18 cellular contexts compared by ENCODE assay signal in the genomic region with DNA sequence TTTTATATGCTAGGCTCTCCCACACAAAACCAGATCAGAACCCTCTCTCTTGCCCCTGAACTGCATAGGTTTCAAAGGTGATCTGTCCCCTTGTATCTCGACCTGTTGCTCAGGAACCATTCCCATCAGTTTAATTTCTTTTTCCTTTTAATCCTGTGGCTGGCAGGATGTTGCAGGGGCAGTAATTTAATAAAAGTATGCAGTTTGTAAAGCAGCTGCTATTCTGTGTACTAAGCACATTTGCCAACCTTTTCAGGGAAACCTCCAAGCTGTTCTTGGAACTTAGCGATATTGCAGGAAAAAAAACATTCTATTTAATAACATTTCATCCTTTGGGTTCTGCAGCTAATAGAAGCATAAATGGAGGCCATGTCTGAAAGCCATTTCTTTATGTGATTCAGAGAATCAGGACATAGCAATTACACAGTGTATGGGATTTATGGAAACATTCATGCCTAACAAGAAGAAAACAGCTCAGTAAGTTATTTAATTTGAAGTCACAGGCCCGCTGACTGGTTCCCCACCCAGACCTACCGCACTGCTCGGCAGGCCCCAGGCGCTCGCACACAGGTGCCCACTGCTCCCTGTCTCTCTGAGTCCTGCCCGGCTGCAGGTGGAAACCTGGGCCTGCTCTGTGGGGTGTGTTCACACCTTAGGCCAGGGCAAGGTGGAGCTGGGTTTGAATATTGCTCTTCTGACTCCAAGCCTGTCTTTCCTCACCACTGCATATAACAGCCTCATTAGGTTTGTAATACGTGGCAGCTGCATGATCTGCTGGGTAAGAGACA.
DNase-seq lines count a peak whose midpoint lies in the region; ATAC-seq and TF ChIP-seq lines count a peak whose summit lies in the region.
"Had no signal": no experiment of that assay in that cellular context is flagged by ENCODE, and none has a peak within 500 bp of the region (broad histone marks: within the 10 kb centered on the region; RNA-seq: fewer than 3 reads in every experiment).

No MANE protein-coding gene starts in this region.

- H3K27me3 ChIP-seq in SK-N-SH (ENCODE audit: insufficient read depth) (no peaks in the 10 kb centered on the region), smooth muscle cell (ENCODE audit: low read depth) (no peaks in the 10 kb centered on the region), gastrocnemius medialis (no peaks in the 10 kb centered on the region), transverse colon (no peaks in the 10 kb centered on the region)
- H3K27me3 ChIP-seq: MG63, SJSA1 had no signal

- ATAC-seq in gastrocnemius medialis, result no peak
- ATAC-seq in HG03521 (IDR thresholded peaks at IDR 0.05; ENCODE audit: unreplicated experiment), result no peak

- peaks cover 37 to 89% of the 10 kb centered on the region in 2 experiments for H3K4me1 ChIP-seq in SK-N-SH (ENCODE audit: control insufficient read depth in 1 of 2, insufficient read depth in 2 of 2, low read depth in 1 of 2, low read length in 1 of 2)
- peaks cover 22% of the 10 kb centered on the region for H3K4me1 ChIP-seq in smooth muscle cell (ENCODE audit: low read depth)
- peaks cover 14 to 20% of the 10 kb centered on the region in 2 donors for H3K4me1 ChIP-seq in gastrocnemius medialis
- H3K4me1 ChIP-seq in transverse colon, result peaks cover 17 to 52% (median 31%) of the 10 kb centered on the region in 4 donors
- H3K4me1 ChIP-seq: HAP-1 had no signal

- no peaks in the 10 kb centered on the region for H3K9me3 ChIP-seq in SK-N-SH
- H3K9me3 ChIP-seq in smooth muscle cell (replicated peaks; ENCODE audit: low read depth), result no peaks in the 10 kb centered on the region
- H3K9me3 ChIP-seq in gastrocnemius medialis, result no peaks in the 10 kb centered on the region
- H3K9me3 ChIP-seq in transverse colon, result no peaks in the 10 kb centered on the region
- H3K9me3 ChIP-seq: HAP-1, MG63, SJSA1 had no signal

- TF ChIP-seq EP300 in SK-N-SH (IDR thresholded peaks at IDR 0.05; ENCODE audit: borderline replicate concordance in 1 of 2, low read depth in 1 of 2, low read length in 1 of 2) (peak in 1 of 2 experiments; percentile 97; a peak in 2 of 4 replicates), transverse colon (IDR thresholded peaks at IDR 0.05; ENCODE audit: low read depth) (no peak)

- TF ChIP-seq CTCF in SK-N-SH (IDR thresholded peaks at IDR 0.05) (no peak), smooth muscle cell (IDR thresholded peaks at IDR 0.05; ENCODE audit: borderline replicate concordance, insufficient read depth, poor library complexity, severe bottlenecking) (no peak), gastrocnemius medialis (IDR thresholded peaks at IDR 0.05 in 4 of 5, conservative IDR thresholded peaks at IDR 0.05 in 1 of 5) (no peak), transverse colon (IDR thresholded peaks at IDR 0.05) (no peak)

- H3K36me3 ChIP-seq in SK-N-SH (replicated peaks in 1 of 2; ENCODE audit: control insufficient read depth in 1 of 2, insufficient read depth in 2 of 2, low read length in 1 of 2) (no peaks in the 10 kb centered on the region), smooth muscle cell (ENCODE audit: low read depth) (no peaks in the 10 kb centered on the region), gastrocnemius medialis (no peaks in the 10 kb centered on the region), transverse colon (no peaks in the 10 kb centered on the region)
- H3K36me3 ChIP-seq: HAP-1, MG63, SJSA1 had no signal

- H3K27ac ChIP-seq in SK-N-SH (ENCODE audit: low read depth in 2 of 2, low read length in 1 of 2) (peak overlapping the region; percentile 40 to 100; a peak in 3 of 4 replicates), smooth muscle cell (ENCODE audit: low read depth) (peak overlapping the region; percentile 40), gastrocnemius medialis (no peak overlapping the region), transverse colon (no peak overlapping the region)
- H3K27ac ChIP-seq: 22Rv1, C4-2B, KMS-11, SJSA1 had no signal

- H3F3A ChIP-seq in SK-N-SH (replicated peaks; ENCODE audit: insufficient read depth) (peaks cover 9% of the 10 kb centered on the region), smooth muscle cell (ENCODE audit: low read depth) (peaks cover 18% of the 10 kb centered on the region)

- H4K20me1 ChIP-seq in SK-N-SH (ENCODE audit: insufficient read depth) (no peaks in the 10 kb centered on the region; the same call in 1 of the 2 replicates), smooth muscle cell (ENCODE audit: low read depth) (peaks cover 24% of the 10 kb centered on the region)

- intact Hi-C loops in gastrocnemius medialis (cut with DNase I; ENCODE audit: low total_unique reads) (no loop called here), transverse colon (cut with DNase I; ENCODE audit: low total_unique reads) (no loop called here)

- no peak; the same call in 1 of the 2 replicates for TF ChIP-seq RAD21 in SK-N-SH (IDR thresholded peaks at IDR 0.05; ENCODE audit: low read length)

- WGBS in SK-N-SH (ENCODE audit: low lambda C conversion rate), result 71% methylated on average over 9 of the region's 9 CpGs
- 88% methylated on average over 9 of the region's 9 CpGs for WGBS in smooth muscle cell (ENCODE audit: low lambda C conversion rate)
- 64 to 78% methylated on average over 6 to 9 of the region's 9 CpGs for WGBS in transverse colon (ENCODE audit: low coverage in 1 of 2), 2 donors

- H3K9ac ChIP-seq in SK-N-SH (no peak overlapping the region), smooth muscle cell (ENCODE audit: low read depth) (no peak overlapping the region)
- H3K9ac ChIP-seq: KMS-11 had no signal

- no peak for TF ChIP-seq POLR2A in gastrocnemius medialis (IDR thresholded peaks at IDR 0.05)
- TF ChIP-seq POLR2A in transverse colon (IDR thresholded peaks at IDR 0.05), result no peak

- DNase-seq in NCI-H1105 treated with DMSO at 0.1 percent for 48 hours (lab: John Stamatoyannopoulos, UW) (peak; percentile 23), NCI-H1105 (lab: John Stamatoyannopoulos, UW) (no peak), SK-N-SH (peak; percentile 49), islet precursor cell (peak; percentile 44), smooth muscle cell (lab: John Stamatoyannopoulos, UW; ENCODE audit: unreplicated experiment) (no peak), gastrocnemius medialis (no peak), transverse colon (no peak)
- DNase-seq: MG63, NCI-H2029, NCI-H510A treated with DMSO at 0.1 percent for 48 hours, OCI-M1 had no signal

- POLR2A ChIA-PET in SK-N-SH (lab: Yijun Ruan, JAX), result interaction anchor here (0.6 to 7.1 kb wide), 22 partner anchors 17 to 689 kb away, joined by 3 to 91 read pairs (median 6); no protein-coding TSS in a partner anchor

- no peaks in the 10 kb centered on the region for H3K79me2 ChIP-seq in SK-N-SH (ENCODE audit: insufficient read depth)
- no peaks in the 10 kb centered on the region for H3K79me2 ChIP-seq in smooth muscle cell (ENCODE audit: low read depth)

- no peaks in the 10 kb centered on the region for H3K9me2 ChIP-seq in SK-N-SH

- in situ Hi-C loops in gastrocnemius medialis (cut with MboI; ENCODE audit: low sequenced_read_pairs in 4 of 4) (loop anchor here (5.0 to 10.0 kb wide), 2 partner anchors 202 to 205 kb away; no protein-coding TSS in a partner anchor), transverse colon (cut with MboI; ENCODE audit: low pct_ligation_motif_present in 1 of 4, low pct_unique_long_range_greater_than_20kb in 1 of 4, low sequenced_read_pairs in 3 of 4) (loop anchor here in 1 of 4 donors (10.0 kb wide), 1 partner anchor 202 kb away; no protein-coding TSS in a partner anchor)

- H3K4me2 ChIP-seq in SK-N-SH (no peak overlapping the region), smooth muscle cell (peak overlapping the region; percentile 57)
- H3K4me2 ChIP-seq: KMS-11 had no signal

- CTCF ChIA-PET in SK-N-SH (lab: Yijun Ruan, JAX), result interaction anchor here (1.0 to 15.3 kb wide), 19 partner anchors 12 to 459 kb away, joined by 3 to 236 read pairs (median 7); partner anchors contain the start of gene RTL1

- H2AFZ ChIP-seq in SK-N-SH (ENCODE audit: low read depth) (no peak overlapping the region), smooth muscle cell (ENCODE audit: low read depth) (no peak overlapping the region)

- no peak overlapping the region for H3K4me3 ChIP-seq in SK-N-SH (ENCODE audit: low read depth in 2 of 2, low read length in 1 of 2)
- H3K4me3 ChIP-seq in smooth muscle cell, result no peak overlapping the region
- H3K4me3 ChIP-seq in gastrocnemius medialis, result no peak overlapping the region
- no peak overlapping the region for H3K4me3 ChIP-seq in transverse colon
- H3K4me3 ChIP-seq: GM12878, HAP-1, MG63, SJSA1 had no signal

TF ChIP-seq in SK-N-SH, 30 proteins besides CTCF, POLR2A, EP300 and RAD21 (continues in another document):
- TF ChIP-seq ZBTB33 (IDR thresholded peaks at IDR 0.05; ENCODE audit: borderline replicate concordance, low read depth) (no peak), MEF2A (IDR thresholded peaks at IDR 0.05; ENCODE audit: borderline replicate concordance, low read depth) (no peak), ELF1 (IDR thresholded peaks at IDR 0.05) (no peak), RCOR1 (IDR thresholded peaks at IDR 0.05; ENCODE audit: low read length) (peak; percentile 79), POLR2AphosphoS5 (IDR thresholded peaks at IDR 0.05; ENCODE audit: low read depth, low read length) (peak; percentile 21; the same call in 1 of the 2 replicates), NFIC (IDR thresholded peaks at IDR 0.05; ENCODE audit: borderline replicate concordance) (peak; percentile 23; the same call in 1 of the 2 replicates), TCF12 (IDR thresholded peaks at IDR 0.05) (peak; percentile 20; the same call in 1 of the 2 replicates)
- TF ChIP-seq, protein P1, sequence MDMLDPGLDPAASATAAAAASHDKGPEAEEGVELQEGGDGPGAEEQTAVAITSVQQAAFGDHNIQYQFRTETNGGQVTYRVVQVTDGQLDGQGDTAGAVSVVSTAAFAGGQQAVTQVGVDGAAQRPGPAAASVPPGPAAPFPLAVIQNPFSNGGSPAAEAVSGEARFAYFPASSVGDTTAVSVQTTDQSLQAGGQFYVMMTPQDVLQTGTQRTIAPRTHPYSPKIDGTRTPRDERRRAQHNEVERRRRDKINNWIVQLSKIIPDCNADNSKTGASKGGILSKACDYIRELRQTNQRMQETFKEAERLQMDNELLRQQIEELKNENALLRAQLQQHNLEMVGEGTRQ (IDR thresholded peaks at IDR 0.05; ENCODE audit: borderline replicate concordance, low read depth, low read length), result no peak

Comparison
In these comparisons a context has a peak if more than half of its experiments do, and no peak if none do; other contexts are left out.
1. DNase-seq: peak in NCI-H1105 treated with DMSO at 0.1 percent for 48 hours (single experiment), SK-N-SH (single experiment) and islet precursor cell (single experiment); none in NCI-H1105 (single experiment), smooth muscle cell (single experiment), gastrocnemius medialis (0 of 2) and transverse colon (single experiment).
2. H3K27ac ChIP-seq: peak in SK-N-SH (2 of 2) and smooth muscle cell (single experiment); none in gastrocnemius medialis (0 of 4) and transverse colon (0 of 4).